In genomic region chr2:14425869-14426268, GRCh38 we compare ENCODE assay signal across 36 cellular contexts.
"Had no signal": no experiment of that assay in that cellular context is flagged by ENCODE, and none has a peak within 500 bp of the region (broad histone marks: within the 10 kb centered on the region; RNA-seq: fewer than 3 reads in every experiment).

No MANE protein-coding gene starts in this region.

- H3K4me1 ChIP-seq: adrenal gland, ascending aorta, breast epithelium, heart right ventricle had no signal

- H3K27me3 ChIP-seq: adrenal gland, ascending aorta, breast epithelium, cardiac muscle cell, colonic mucosa, esophagus squamous epithelium, gastroesophageal sphincter, heart right ventricle had no signal

- FAIRE-seq: endometrium, endothelial cell of umbilical vein had no signal

- ATAC-seq: activated CD4-positive, alpha-beta T cell treated with anti-CD3 and anti-CD28 coated beads for 36 hours; activated CD8-positive, alpha-beta memory T cell treated with anti-CD3 and anti-CD28 coated beads, Interleukin-2, amount 10 ng/mL, durations not matched to agents 7 days and 5 days; activated CD8-positive, alpha-beta T cell treated with anti-CD3 and anti-CD28 coated beads, Interleukin-2, amount 10 ng/mL, durations not matched to agents 7 days and 5 days; activated naive CD8-positive, alpha-beta T cell treated with anti-CD3 and anti-CD28 coated beads, Interleukin-2, amount 50 U/mL, for 24 hours; gastroesophageal sphincter; heart right ventricle; T-helper 17 cell had no signal

- H3K27ac ChIP-seq: adrenal gland, ascending aorta, breast epithelium, cardiac muscle cell, epithelial cell of prostate, esophagus squamous epithelium, gastroesophageal sphincter, heart right ventricle had no signal

- DNase-seq: activated CD4-positive, alpha-beta memory T cell treated with anti-CD3 and anti-CD28 coated beads for 36 hours; activated CD4-positive, alpha-beta T cell treated with anti-CD3 and anti-CD28 coated beads for 36 hours; activated CD4-positive, alpha-beta T cell treated with anti-CD3 and anti-CD28 coated beads, Interleukin-2, amount 10 ng/mL, durations not matched to agents 24 days and 14 days; activated CD4-positive, CD25-positive, alpha-beta regulatory T cell; activated CD4-positive, CD25-positive, alpha-beta regulatory T cell treated with anti-CD3 and anti-CD28 coated beads, Interleukin-2, amount 50 U/mL, for 72 hours; activated CD8-positive, alpha-beta memory T cell treated with anti-CD3 and anti-CD28 coated beads, Interleukin-2, amount 10 ng/mL, durations not matched to agents 7 days and 5 days; activated CD8-positive, alpha-beta memory T cell treated with anti-CD3 and anti-CD28 coated beads, Interleukin-2, amount 50 U/mL, for 4 hours; activated CD8-positive, alpha-beta T cell treated with anti-CD3 and anti-CD28 coated beads, Interleukin-2, amount 10 ng/mL, durations not matched to agents 7 days and 5 days; activated effector memory CD4-positive, alpha-beta T cell treated with anti-CD3 and anti-CD28 coated beads, Interleukin-2, amount 50 U/mL, for 16 hours; activated naive CD4-positive, alpha-beta T cell treated with anti-CD3 and anti-CD28 coated beads for 36 hours; activated naive CD8-positive, alpha-beta T cell treated with anti-CD3 and anti-CD28 coated beads for 36 hours; activated naive CD8-positive, alpha-beta T cell treated with anti-CD3 and anti-CD28 coated beads, Interleukin-2, amount 50 U/mL, for 24 hours; activated T-cell treated with anti-CD3 and anti-CD28 coated beads, Interleukin-2, amount 50 U/mL, for 1 hour; activated T-cell treated with anti-CD3 and anti-CD28 coated beads, Interleukin-2, amount 50 U/mL, for 48 hours; adrenal gland; central memory CD4-positive, alpha-beta T cell; cerebellar nuclear complex; colonic mucosa; effector CD8-positive, alpha-beta T cell; esophagus squamous epithelium; foreskin melanocyte; heart right ventricle; T-helper 17 cell; T1000 had no signal

- H3K4me1 Mint-ChIP-seq: activated CD4-positive, alpha-beta T cell treated with anti-CD3 and anti-CD28 coated beads for 36 hours; activated CD4-positive, alpha-beta T cell treated with anti-CD3 and anti-CD28 coated beads, Interleukin-2, amount 10 ng/mL, durations not matched to agents 24 days and 14 days; activated CD8-positive, alpha-beta memory T cell treated with anti-CD3 and anti-CD28 coated beads, Interleukin-2, amount 10 ng/mL, durations not matched to agents 7 days and 5 days; activated naive CD4-positive, alpha-beta T cell treated with anti-CD3 and anti-CD28 coated beads, Interleukin-2, amount 50 U/mL, for 24 hours; activated naive CD8-positive, alpha-beta T cell treated with anti-CD3 and anti-CD28 coated beads for 36 hours; activated naive CD8-positive, alpha-beta T cell treated with anti-CD3 and anti-CD28 coated beads, Interleukin-2, amount 50 U/mL, for 24 hours; brain; T-helper 17 cell had no signal

- H3K36me3 Mint-ChIP-seq: activated CD4-positive, alpha-beta memory T cell treated with anti-CD3 and anti-CD28 coated beads for 36 hours; activated CD8-positive, alpha-beta memory T cell treated with anti-CD3 and anti-CD28 coated beads, Interleukin-2, amount 10 ng/mL, durations not matched to agents 7 days and 5 days; activated naive CD4-positive, alpha-beta T cell treated with anti-CD3 and anti-CD28 coated beads, Interleukin-2, amount 50 U/mL, for 24 hours; activated naive CD8-positive, alpha-beta T cell treated with anti-CD3 and anti-CD28 coated beads for 36 hours; brain had no signal

- H3K9me3 ChIP-seq: adrenal gland, ascending aorta, breast epithelium, colonic mucosa, esophagus squamous epithelium, gastroesophageal sphincter had no signal

- H3K27ac Mint-ChIP-seq: activated CD4-positive, alpha-beta memory T cell treated with anti-CD3 and anti-CD28 coated beads for 36 hours; activated CD4-positive, alpha-beta T cell treated with anti-CD3 and anti-CD28 coated beads for 36 hours; activated CD4-positive, alpha-beta T cell treated with anti-CD3 and anti-CD28 coated beads, Interleukin-2, amount 10 ng/mL, durations not matched to agents 24 days and 14 days; activated CD8-positive, alpha-beta memory T cell treated with anti-CD3 and anti-CD28 coated beads, Interleukin-2, amount 10 ng/mL, durations not matched to agents 7 days and 5 days; activated CD8-positive, alpha-beta T cell treated with anti-CD3 and anti-CD28 coated beads, Interleukin-2, amount 10 ng/mL, durations not matched to agents 7 days and 5 days; activated naive CD4-positive, alpha-beta T cell treated with anti-CD3 and anti-CD28 coated beads for 36 hours; activated naive CD4-positive, alpha-beta T cell treated with anti-CD3 and anti-CD28 coated beads, Interleukin-2, amount 50 U/mL, for 24 hours; activated naive CD8-positive, alpha-beta T cell treated with anti-CD3 and anti-CD28 coated beads for 36 hours; activated naive CD8-positive, alpha-beta T cell treated with anti-CD3 and anti-CD28 coated beads, Interleukin-2, amount 50 U/mL, for 24 hours; activated T-helper 1 cell treated with anti-CD3 and anti-CD28 coated beads, Interleukin-12 subunit alpha, Interleukin-12 subunit beta, Interleukin-2, Interleukin-4 antibody, amounts not matched to agents 30 ng/mL and 10 ng/mL and 1 ng/mL, durations not matched to agents 14 hours and 24 hours and 36 hours; activated T-helper 2 cell treated with anti-CD3 and anti-CD28 coated beads, Interferon-gamma antibody, Interleukin-2, Interleukin-4, amounts not matched to agents 10 μg/mL and 5 μg/mL and 100 μg/mL, durations not matched to agents 14 hours and 24 hours and 36 hours; brain; T-helper 17 cell; T-helper 2 cell treated with Interferon-gamma antibody and Interleukin-4, amounts not matched to agents 5 μg/mL and 100 μg/mL, for 36 hours had no signal

- H3K4me3 Mint-ChIP-seq: activated CD4-positive, alpha-beta memory T cell treated with anti-CD3 and anti-CD28 coated beads for 36 hours; activated CD4-positive, alpha-beta T cell treated with anti-CD3 and anti-CD28 coated beads for 36 hours; activated CD4-positive, alpha-beta T cell treated with anti-CD3 and anti-CD28 coated beads, Interleukin-2, amount 10 ng/mL, durations not matched to agents 24 days and 14 days; activated CD8-positive, alpha-beta memory T cell treated with anti-CD3 and anti-CD28 coated beads, Interleukin-2, amount 10 ng/mL, durations not matched to agents 7 days and 5 days; activated CD8-positive, alpha-beta T cell treated with anti-CD3 and anti-CD28 coated beads, Interleukin-2, amount 10 ng/mL, durations not matched to agents 7 days and 5 days; activated naive CD4-positive, alpha-beta T cell treated with anti-CD3 and anti-CD28 coated beads for 36 hours; activated naive CD4-positive, alpha-beta T cell treated with anti-CD3 and anti-CD28 coated beads, Interleukin-2, amount 50 U/mL, for 24 hours; activated naive CD8-positive, alpha-beta T cell treated with anti-CD3 and anti-CD28 coated beads for 36 hours; activated naive CD8-positive, alpha-beta T cell treated with anti-CD3 and anti-CD28 coated beads, Interleukin-2, amount 50 U/mL, for 24 hours; activated T-helper 1 cell treated with anti-CD3 and anti-CD28 coated beads, Interleukin-12 subunit alpha, Interleukin-12 subunit beta, Interleukin-2, Interleukin-4 antibody, amounts not matched to agents 30 ng/mL and 10 ng/mL and 1 ng/mL, durations not matched to agents 14 hours and 24 hours and 36 hours; brain; T-helper 2 cell treated with Interferon-gamma antibody and Interleukin-4, amounts not matched to agents 5 μg/mL and 100 μg/mL, for 36 hours had no signal

- H3K9me3 Mint-ChIP-seq: brain had no signal

- H3K4me3 ChIP-seq: adrenal gland, ascending aorta, breast epithelium, cardiac muscle cell, colonic mucosa, esophagus squamous epithelium, gastroesophageal sphincter, heart right ventricle had no signal

- H3K27me3 Mint-ChIP-seq: activated CD4-positive, alpha-beta memory T cell treated with anti-CD3 and anti-CD28 coated beads for 36 hours; activated CD4-positive, alpha-beta T cell treated with anti-CD3 and anti-CD28 coated beads for 36 hours; activated CD4-positive, alpha-beta T cell treated with anti-CD3 and anti-CD28 coated beads, Interleukin-2, amount 10 ng/mL, durations not matched to agents 24 days and 14 days; activated CD8-positive, alpha-beta memory T cell treated with anti-CD3 and anti-CD28 coated beads, Interleukin-2, amount 10 ng/mL, durations not matched to agents 7 days and 5 days; activated naive CD4-positive, alpha-beta T cell treated with anti-CD3 and anti-CD28 coated beads, Interleukin-2, amount 50 U/mL, for 24 hours; activated naive CD8-positive, alpha-beta T cell treated with anti-CD3 and anti-CD28 coated beads for 36 hours; activated naive CD8-positive, alpha-beta T cell treated with anti-CD3 and anti-CD28 coated beads, Interleukin-2, amount 50 U/mL, for 24 hours; T-helper 17 cell had no signal

- H3K36me3 ChIP-seq: adrenal gland, ascending aorta, breast epithelium, cardiac muscle cell, colonic mucosa, esophagus squamous epithelium, gastroesophageal sphincter, heart right ventricle had no signal
